ENCODE assay signal across 8 cellular contexts in genomic region chr16:80802902-80803301, GRCh38. TPM values are rescaled to one million over a fixed set of nuclear protein-coding genes. Genes with fewer than 3 reads are reported as not detected.
DNase-seq lines count a peak whose midpoint lies in the region; ATAC-seq and TF ChIP-seq lines count a peak whose summit lies in the region.

No MANE protein-coding gene starts in this region.

- peak overlapping the region; percentile 32 for H3K9ac ChIP-seq in Loucy (ENCODE audit: low read depth, low read length, poor library complexity, severe bottlenecking)

- ATAC-seq in CD4-positive, CD25-positive, alpha-beta regulatory T cell (ENCODE audit: low read depth in 2 of 2): no peak

- TF ChIP-seq CTCF in Loucy (conservative IDR thresholded peaks at IDR 0.05; ENCODE audit: low read length) (no peak), neural crest cell (conservative IDR thresholded peaks at IDR 0.05) (no peak)

- H3K4me2 ChIP-seq in Loucy (ENCODE audit: low read depth, low read length, poor library complexity, severe bottlenecking): peak overlapping the region; percentile 69

- peaks cover 13% of the 10 kb centered on the region for H3K4me1 ChIP-seq in CD4-positive, CD25-positive, alpha-beta regulatory T cell (ENCODE audit: control insufficient read depth, insufficient read depth, low read length, poor library complexity, severe bottlenecking)
- peaks cover 58% of the 10 kb centered on the region for H3K4me1 ChIP-seq in Loucy (ENCODE audit: insufficient read depth, low read length, poor library complexity, severe bottlenecking)
- peaks cover 10% of the 10 kb centered on the region for H3K4me1 ChIP-seq in effector memory CD4-positive, alpha-beta T cell (ENCODE audit: control insufficient read depth, insufficient read depth, low read length, poor library complexity, severe bottlenecking)

- no peak for DNase-seq in CD4-positive, CD25-positive, alpha-beta regulatory T cell
- no peak for DNase-seq in effector memory CD4-positive, alpha-beta T cell
- no peak for DNase-seq in neural crest cell (ENCODE audit: low read depth, low spot score)
- DNase-seq in NCI-H1694 treated with DMSO at 0.1 percent for 48 hours (lab: John Stamatoyannopoulos, UW): no peak
- DNase-seq in middle frontal gyrus (ENCODE audit: extremely low spot score, low spot score): no peak
- no peak for DNase-seq in SIG-M5 treated with dmso at 0.1 percent for 504 hours (lab: John Stamatoyannopoulos, UW; ENCODE audit: unreplicated experiment)
- no peak for DNase-seq in ureter (ENCODE audit: low spot score)

- peak overlapping the region; percentile 16 for H3K4me3 ChIP-seq in CD4-positive, CD25-positive, alpha-beta regulatory T cell (ENCODE audit: low read depth, low read length)
- peak overlapping the region; percentile 71 for H3K4me3 ChIP-seq in Loucy (ENCODE audit: low read length, poor library complexity, severe bottlenecking)
- peak overlapping the region; percentile 34 for H3K4me3 ChIP-seq in effector memory CD4-positive, alpha-beta T cell (ENCODE audit: insufficient read depth, low read depth, low read length, poor library complexity, severe bottlenecking)

- no peaks in the 10 kb centered on the region for H3K27me3 ChIP-seq in CD4-positive, CD25-positive, alpha-beta regulatory T cell (ENCODE audit: control insufficient read depth, insufficient read depth, low read length)
- no peaks in the 10 kb centered on the region for H3K27me3 ChIP-seq in Loucy (ENCODE audit: insufficient read depth, low read length, poor library complexity, severe bottlenecking)
- H3K27me3 ChIP-seq in effector memory CD4-positive, alpha-beta T cell (replicated peaks; ENCODE audit: control insufficient read depth, insufficient read depth, low read length, poor library complexity, severe bottlenecking): no peaks in the 10 kb centered on the region

- H3K27ac ChIP-seq in CD4-positive, CD25-positive, alpha-beta regulatory T cell (ENCODE audit: insufficient read depth, low read length, poor library complexity, severe bottlenecking): no peak overlapping the region
- no peak overlapping the region for H3K27ac ChIP-seq in effector memory CD4-positive, alpha-beta T cell (ENCODE audit: insufficient read depth, low read length, poor library complexity, severe bottlenecking)

- peak overlapping the region; percentile 82 to 93 (median 86) for H3K4me3 Mint-ChIP-seq in CD4-positive, CD25-positive, alpha-beta regulatory T cell
- peak overlapping the region; percentile 52 for H3K4me3 Mint-ChIP-seq in neural crest cell

- H3K36me3 ChIP-seq in CD4-positive, CD25-positive, alpha-beta regulatory T cell (ENCODE audit: control insufficient read depth, insufficient read depth, low read length): no peaks in the 10 kb centered on the region
- no peaks in the 10 kb centered on the region for H3K36me3 ChIP-seq in Loucy (ENCODE audit: insufficient read depth, low read length)
- no peaks in the 10 kb centered on the region for H3K36me3 ChIP-seq in effector memory CD4-positive, alpha-beta T cell (ENCODE audit: control insufficient read depth, insufficient read depth, low read length)

- H3F3A ChIP-seq in Loucy (ENCODE audit: low read depth): no peaks in the 10 kb centered on the region; the same call in 1 of the 2 replicates

- no peaks in the 10 kb centered on the region for H3K36me3 Mint-ChIP-seq in CD4-positive, CD25-positive, alpha-beta regulatory T cell
- no peaks in the 10 kb centered on the region for H3K36me3 Mint-ChIP-seq in neural crest cell (ENCODE audit: low read depth)

- H3K27me3 Mint-ChIP-seq in CD4-positive, CD25-positive, alpha-beta regulatory T cell: no peaks in the 10 kb centered on the region
- peaks cover 47% of the 10 kb centered on the region for H3K27me3 Mint-ChIP-seq in neural crest cell (ENCODE audit: low read depth)

- H3K4me1 Mint-ChIP-seq in CD4-positive, CD25-positive, alpha-beta regulatory T cell: peaks cover 4 to 36% (median 33%) of the 10 kb centered on the region in 4 donors
- no peaks in the 10 kb centered on the region for H3K4me1 Mint-ChIP-seq in neural crest cell

- peaks cover 44% of the 10 kb centered on the region for H3K79me2 ChIP-seq in Loucy (ENCODE audit: insufficient read depth, low read length)

- H3K9me3 Mint-ChIP-seq in CD4-positive, CD25-positive, alpha-beta regulatory T cell: peaks cover 0 to 4% (median 0%) of the 10 kb centered on the region in 7 donors
- H3K9me3 Mint-ChIP-seq in neural crest cell: no peaks in the 10 kb centered on the region

- H3K9me3 ChIP-seq in CD4-positive, CD25-positive, alpha-beta regulatory T cell (ENCODE audit: control insufficient read depth in 2 of 2, low read length in 2 of 2): no peaks in the 10 kb centered on the region
- no peaks in the 10 kb centered on the region for H3K9me3 ChIP-seq in Loucy (ENCODE audit: insufficient read depth, low read depth, low read length)
- no peaks in the 10 kb centered on the region for H3K9me3 ChIP-seq in effector memory CD4-positive, alpha-beta T cell (ENCODE audit: control insufficient read depth, low read length)

- peak overlapping the region in 1 of 3 donors; percentile 55 for H3K27ac Mint-ChIP-seq in CD4-positive, CD25-positive, alpha-beta regulatory T cell
- no peak overlapping the region for H3K27ac Mint-ChIP-seq in neural crest cell (ENCODE audit: unreplicated experiment)

- peaks cover 3% of the 10 kb centered on the region for H4K20me1 ChIP-seq in Loucy (ENCODE audit: insufficient read depth, low read length, poor library complexity, severe bottlenecking)

- no peaks in the 10 kb centered on the region for H3K9me2 ChIP-seq in Loucy (replicated peaks; ENCODE audit: low read depth, low read length)

- no peak overlapping the region for H2AFZ ChIP-seq in Loucy (ENCODE audit: low read length)

RNA-seq across cellular contexts. Expression of gene CDYL2, which starts 1.5 kb away (rescaled TPM):
- 37.6 TPM for total RNA-seq in CD4-positive, CD25-positive, alpha-beta regulatory T cell
- 1 to 10 TPM; 1.2 to 2.2 (median 1.5) TPM for polyA plus RNA-seq in CD4-positive, CD25-positive, alpha-beta regulatory T cell
- 4.5 and 5.2 TPM in 2 replicates for total RNA-seq in neural crest cell
- 34.3 TPM for total RNA-seq in ureter

Comparison
In these comparisons a context has a peak if more than half of its experiments do, and no peak if none do; other contexts are left out.
1. H3K4me3 ChIP-seq: peak in every context shown above with its lines; median percentile 71 in Loucy; 34 in effector memory CD4-positive, alpha-beta T cell; 16 in CD4-positive, CD25-positive, alpha-beta regulatory T cell.